In genomic region chr5:78486223-78486622, GRCh38 we compare ENCODE assay signal across 28 cellular contexts.
"Had no signal": no experiment of that assay in that cellular context is flagged by ENCODE, and none has a peak within 500 bp of the region (broad histone marks: within the 10 kb centered on the region; RNA-seq: fewer than 3 reads in every experiment).

No MANE protein-coding gene starts in this region.

- H3K27ac ChIP-seq: brain microvascular endothelial cell, SJSA1 had no signal

- H3K9me3 ChIP-seq: SJSA1 had no signal

- DNase-seq: activated CD4-positive, alpha-beta T cell treated with anti-CD3 and anti-CD28 coated beads for 4 hours; activated CD8-positive, alpha-beta memory T cell treated with anti-CD3 and anti-CD28 coated beads, Interleukin-2, amount 50 U/mL, for 4 hours; activated CD8-positive, alpha-beta T cell treated with anti-CD3 and anti-CD28 coated beads for 36 hours; activated gamma-delta T cell treated with Interleukin-2 at 50 U/mL for 16 hours; activated naive CD4-positive, alpha-beta T cell treated with anti-CD3 and anti-CD28 coated beads, Interleukin-2, amount 10 ng/mL, durations not matched to agents 7 days and 5 days; activated naive CD8-positive, alpha-beta T cell treated with anti-CD3 and anti-CD28 coated beads for 36 hours; activated T-cell treated with anti-CD3 and anti-CD28 coated beads, Interleukin-2, amount 50 U/mL, for 72 hours; brain microvascular endothelial cell; IMR-90; KBM-7; NCI-H1092 treated with DMSO at 0.1 percent for 48 hours; NCI-H1417 treated with DMSO at 0.1 percent for 48 hours; NCI-H1694; NCI-H2029; NCI-H2107; NCI-H2171 treated with DMSO at 0.1 percent for 48 hours; NCI-H226; NCI-H510A; NCI-H526 treated with DMSO at 0.1 percent for 48 hours; NCI-H82; OCI-M1; RPMI8226; SHP77; SW 1271 had no signal

- H3K27me3 ChIP-seq: brain microvascular endothelial cell, SJSA1 had no signal

- ATAC-seq: activated CD4-positive, CD25-positive, alpha-beta regulatory T cell treated with anti-CD3 and anti-CD28 coated beads, Interleukin-2, amount 50 U/mL, for 24 hours; activated CD8-positive, alpha-beta T cell treated with anti-CD3 and anti-CD28 coated beads for 36 hours; activated T-cell treated with anti-CD3 and anti-CD28 coated beads, Interleukin-2, amount 50 U/mL, for 72 hours; Panc1; SK-N-SH treated with all-trans-retinoic acid at 6 μM for 48 hours had no signal

- H3K4me3 ChIP-seq: SJSA1 had no signal
